12 cellular contexts compared by ENCODE assay signal in the genomic region with DNA sequence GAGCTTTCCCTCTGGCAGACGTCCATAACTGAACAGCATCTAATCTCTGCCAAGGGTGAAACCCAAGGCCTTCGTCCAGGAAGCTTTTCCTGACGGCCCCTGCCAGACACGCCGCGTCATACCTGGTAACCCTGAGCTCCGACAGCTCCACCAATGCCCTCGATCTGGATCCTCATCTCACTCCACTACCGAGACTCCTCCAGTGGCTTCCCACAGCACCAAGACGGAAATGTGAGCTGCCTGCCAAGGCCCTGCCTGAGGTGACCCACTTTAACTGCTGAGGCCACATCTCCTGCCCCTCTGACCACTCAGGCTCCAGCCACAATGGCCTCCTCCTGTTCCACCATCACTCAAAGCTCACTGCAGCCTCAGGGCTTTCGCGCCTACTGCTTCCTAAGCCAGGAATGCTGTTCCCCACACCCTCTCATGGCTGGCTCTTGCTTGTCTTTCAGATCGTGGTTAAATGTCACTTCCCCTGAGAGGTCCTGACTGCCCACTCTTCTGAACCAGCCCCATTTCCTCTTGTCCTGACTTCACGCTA.
DNase-seq lines count a peak whose midpoint lies in the region; ATAC-seq, FAIRE-seq and TF ChIP-seq lines count a peak whose summit lies in the region.
"Had no signal": no experiment of that assay in that cellular context is flagged by ENCODE, and none has a peak within 500 bp of the region (broad histone marks: within the 10 kb centered on the region; RNA-seq: fewer than 3 reads in every experiment).

No MANE protein-coding gene starts in this region.

- intact Hi-C loops in body of pancreas (cut with DNase I), result no loop called here
- intact Hi-C loops in cardiac septum (cut with DNase I), result loop anchor here (5.0 kb wide), 1 partner anchor 148 kb away; no protein-coding TSS in a partner anchor

- H3K27ac ChIP-seq in BLaER1 treated with 17β-estradiol and CSF1 and Interleukin-3, amounts not matched to agents 10 nM and 100 nM, result peak overlapping the region in 6 of 11 experiments; percentile 1 to 25 (median 12); a peak in 4 of 22 replicates
- H3K27ac ChIP-seq in body of pancreas, result no peak overlapping the region
- H3K27ac ChIP-seq: prostate gland had no signal

- H3K27me3 Mint-ChIP-seq in nephron progenitor cell (ENCODE audit: low read depth, poor library complexity), result peaks cover 3% of the 10 kb centered on the region

- no peak for ATAC-seq in body of pancreas
- ATAC-seq: esophagus mucosa, Right ventricle myocardium inferior had no signal

- peak overlapping the region in 3 of 11 experiments; percentile 2 to 41 (median 18); a peak in 3 of 22 replicates for H3K9ac ChIP-seq in BLaER1 treated with 17β-estradiol and CSF1 and Interleukin-3, amounts not matched to agents 10 nM and 100 nM

- peak overlapping the region; percentile 73 to 89 (median 83) for H3K4me2 ChIP-seq in BLaER1 treated with 17β-estradiol and CSF1 and Interleukin-3, amounts not matched to agents 10 nM and 100 nM

- peaks cover 14% of the 10 kb centered on the region for H3K36me3 Mint-ChIP-seq in nephron progenitor cell (ENCODE audit: low read depth)

- H3K9me3 ChIP-seq in BLaER1 treated with 17β-estradiol and CSF1 and Interleukin-3, amounts not matched to agents 10 nM and 100 nM (replicated peaks in 1 of 11), result no peaks in the 10 kb centered on the region
- H3K9me3 ChIP-seq in body of pancreas, result no peaks in the 10 kb centered on the region
- H3K9me3 ChIP-seq: prostate gland had no signal

- FAIRE-seq in HTR-8/SVneo (lab: Jason Lieb, UNC) (peak; percentile 80), GM12892 (lab: Jason Lieb, UNC) (no peak)

- H3K4me1 ChIP-seq in BLaER1 treated with 17β-estradiol and CSF1 and Interleukin-3, amounts not matched to agents 10 nM and 100 nM, result peaks cover 62 to 76% (median 68%) of the 10 kb centered on the region in 10 experiments
- peaks cover 53% of the 10 kb centered on the region for H3K4me1 ChIP-seq in body of pancreas

- peaks cover 0 to 100% (median 0%) of the 10 kb centered on the region in 11 experiments; a peak in 9 of 22 replicates for H4K20me1 ChIP-seq in BLaER1 treated with 17β-estradiol and CSF1 and Interleukin-3, amounts not matched to agents 10 nM and 100 nM

- TF ChIP-seq CTCF in body of pancreas (IDR thresholded peaks at IDR 0.05), result no peak
- no peak for TF ChIP-seq CTCF in nephron progenitor cell (IDR thresholded peaks at IDR 0.05)

- H3K4me1 Mint-ChIP-seq in nephron progenitor cell, result peaks cover 7% of the 10 kb centered on the region

- H3K9me3 Mint-ChIP-seq in nephron progenitor cell, result no peaks in the 10 kb centered on the region

- 52 to 56% methylated on average over 14 of the region's 14 CpGs for WGBS in body of pancreas, 2 donors

- peaks cover 0 to 98% (median 28%) of the 10 kb centered on the region in 11 experiments; a peak in 13 of 22 replicates for H3K36me3 ChIP-seq in BLaER1 treated with 17β-estradiol and CSF1 and Interleukin-3, amounts not matched to agents 10 nM and 100 nM
- no peaks in the 10 kb centered on the region for H3K36me3 ChIP-seq in body of pancreas (replicated peaks in 1 of 2; ENCODE audit: insufficient read depth in 1 of 2, low read depth in 2 of 2)
- H3K36me3 ChIP-seq: prostate gland had no signal

- peak overlapping the region; percentile 42 for H3K4me3 Mint-ChIP-seq in nephron progenitor cell

- no peaks in the 10 kb centered on the region for H3K27me3 ChIP-seq in BLaER1 treated with 17β-estradiol and CSF1 and Interleukin-3, amounts not matched to agents 10 nM and 100 nM
- no peaks in the 10 kb centered on the region for H3K27me3 ChIP-seq in body of pancreas

- no peak overlapping the region for H3K4me3 ChIP-seq in BLaER1 treated with 17β-estradiol and CSF1 and Interleukin-3, amounts not matched to agents 10 nM and 100 nM
- H3K4me3 ChIP-seq in body of pancreas, result no peak overlapping the region
- H3K4me3 ChIP-seq: prostate gland had no signal

- DNase-seq in HTR-8/SVneo (ENCODE audit: insufficient read length, low spot score) (no peak), body of pancreas (peak; percentile 37 to 70 (median 66)), nephron progenitor cell (no peak), activated gamma-delta T cell treated with Interleukin-2 at 50 U/mL for 16 hours (no peak), cardiac septum (ENCODE audit: low spot score) (no peak), GM12892 (ENCODE audit: insufficient read length) (no peak)
- no peak for DNase-seq in stimulated activated CD4-positive, alpha-beta T cell treated with anti-CD3 and anti-CD28 coated beads, Interleukin-15, amount 100 ng/mL, for 24 hours
- DNase-seq: NCI-H2171 had no signal

- H3K27ac Mint-ChIP-seq in nephron progenitor cell, result peak overlapping the region; percentile 61

- TF ChIP-seq POLR2A in body of pancreas (IDR thresholded peaks at IDR 0.05), result no peak
- no peak for TF ChIP-seq POLR2A in GM12892 (IDR thresholded peaks at IDR 0.05; ENCODE audit: low read depth, low read length)

Comparison
In these comparisons a context has a peak if more than half of its experiments do, and no peak if none do; other contexts are left out.
1. H3K27ac ChIP-seq: peak in BLaER1 treated with 17β-estradiol and CSF1 and Interleukin-3, amounts not matched to agents 10 nM and 100 nM (6 of 11); none in body of pancreas (0 of 4).
2. DNase-seq: peak in body of pancreas (4 of 4); none in HTR-8/SVneo (single experiment), nephron progenitor cell (single experiment), stimulated activated CD4-positive, alpha-beta T cell treated with anti-CD3 and anti-CD28 coated beads, Interleukin-15, amount 100 ng/mL, for 24 hours (single experiment), activated gamma-delta T cell treated with Interleukin-2 at 50 U/mL for 16 hours (single experiment), cardiac septum (single experiment) and GM12892 (single experiment).